Comparison of ENCODE assay signal across 30 cellular contexts in genomic region chr3:102161362-102162006, GRCh38.
A peak's percentile ranks its signal among the peaks of the same experiment; 100 is the strongest.
DNase-seq lines count a peak whose midpoint lies in the region; ATAC-seq, FAIRE-seq and TF ChIP-seq lines count a peak whose summit lies in the region.
"Had no signal": no experiment of that assay in that cellular context is flagged by ENCODE, and none has a peak within 500 bp of the region (broad histone marks: within the 10 kb centered on the region; RNA-seq: fewer than 3 reads in every experiment).

No MANE protein-coding gene starts in this region.

- peak overlapping the region; percentile 68 to 85 for H3K27ac ChIP-seq in A549
- H3K27ac ChIP-seq in hepatocyte, result peak overlapping the region; percentile 70
- H3K27ac ChIP-seq in naive thymus-derived CD4-positive, alpha-beta T cell (ENCODE audit: low read depth, low read length), result no peak overlapping the region
- H3K27ac ChIP-seq: spleen had no signal

- no peak overlapping the region for H2AFZ ChIP-seq in hepatocyte

- POLR2A ChIA-PET in A549 (lab: Yijun Ruan, JAX), result interaction anchor here (2.2 kb wide), 1 partner anchor 312 kb away, joined by 9 read pairs; the partner anchor contains the start of gene NFKBIZ
- POLR2A ChIA-PET in naive thymus-derived CD4-positive, alpha-beta T cell (lab: Charles Lee), result interaction anchor here (0.8 kb wide), 1 partner anchor 47 kb away, joined by 4 read pairs; no protein-coding TSS in a partner anchor

- intact Hi-C loops in naive thymus-derived CD4-positive, alpha-beta T cell (cut with micrococcal nuclease), result no loop called here

- TF ChIP-seq EP300 in A549 (IDR thresholded peaks at IDR 0.05), result no peak

- CTCF ChIA-PET in A549 (lab: Yijun Ruan, JAX), result interaction anchor here (1.7 kb wide), 1 partner anchor 9 kb away, joined by 3 read pairs; no protein-coding TSS in a partner anchor
- CTCF ChIA-PET in naive thymus-derived CD4-positive, alpha-beta T cell (lab: Charles Lee), result no interaction called here

- H3K36me3 Mint-ChIP-seq in naive thymus-derived CD4-positive, alpha-beta T cell, result peaks cover 0 to 2% (median 0%) of the 10 kb centered on the region in 5 donors
- H3K36me3 Mint-ChIP-seq: brain; CD8-positive, alpha-beta T cell; naive B cell had no signal

- H3K36me3 ChIP-seq in adipocyte (ENCODE audit: control insufficient read depth, insufficient read depth, low read length, severe bottlenecking), result no peaks in the 10 kb centered on the region
- no peaks in the 10 kb centered on the region for H3K36me3 ChIP-seq in hepatocyte (replicated peaks; ENCODE audit: insufficient read depth, low read depth)
- no peaks in the 10 kb centered on the region for H3K36me3 ChIP-seq in naive thymus-derived CD4-positive, alpha-beta T cell (ENCODE audit: control insufficient read depth in 2 of 3, insufficient read depth in 3 of 3, low read length in 3 of 3)
- H3K36me3 ChIP-seq: spleen had no signal

- peaks cover 0 to 2% (median 0%) of the 10 kb centered on the region in 11 donors for H3K9me3 Mint-ChIP-seq in naive thymus-derived CD4-positive, alpha-beta T cell
- H3K9me3 Mint-ChIP-seq: brain; CD8-positive, alpha-beta T cell; naive B cell had no signal

- no peak for FAIRE-seq in A549 (lab: Jason Lieb, UNC)
- FAIRE-seq: GM12892 had no signal

- H3K4me1 Mint-ChIP-seq in naive thymus-derived CD4-positive, alpha-beta T cell, result peaks cover 5 to 16% (median 12%) of the 10 kb centered on the region in 7 donors
- H3K4me1 Mint-ChIP-seq: activated naive CD8-positive, alpha-beta T cell treated with anti-CD3 and anti-CD28 coated beads, Interleukin-2, amount 10 ng/mL, durations not matched to agents 7 days and 5 days had no signal

- ATAC-seq in A549 (no peak), HG02870 (IDR thresholded peaks at IDR 0.05; ENCODE audit: unreplicated experiment) (no peak)
- ATAC-seq in naive thymus-derived CD4-positive, alpha-beta T cell, result no peak
- ATAC-seq: CD8-positive, alpha-beta T cell had no signal

- H3K27ac Mint-ChIP-seq in naive thymus-derived CD4-positive, alpha-beta T cell, result no peak overlapping the region
- H3K27ac Mint-ChIP-seq: activated naive CD8-positive, alpha-beta T cell treated with anti-CD3 and anti-CD28 coated beads, Interleukin-2, amount 10 ng/mL, durations not matched to agents 7 days and 5 days; CD8-positive, alpha-beta T cell had no signal

- H3K9me3 ChIP-seq in A549, result no peaks in the 10 kb centered on the region
- no peaks in the 10 kb centered on the region for H3K9me3 ChIP-seq in adipocyte (ENCODE audit: control insufficient read depth, low read length)
- no peaks in the 10 kb centered on the region for H3K9me3 ChIP-seq in hepatocyte (ENCODE audit: low read depth)
- H3K9me3 ChIP-seq in naive thymus-derived CD4-positive, alpha-beta T cell (ENCODE audit: control insufficient read depth in 2 of 3, low read length in 3 of 3), result no peaks in the 10 kb centered on the region
- H3K9me3 ChIP-seq: spleen had no signal

- WGBS in A549 (ENCODE audit: missing lambda C conversion rate), result 80% methylated on average over 5 of the region's 5 CpGs
- 91% methylated on average over 5 of the region's 5 CpGs for WGBS in hepatocyte (ENCODE audit: low lambda C conversion rate, missing lambda C conversion rate)

- H3K9ac ChIP-seq in adipocyte (ENCODE audit: low read length), result no peak overlapping the region

- H3K79me2 ChIP-seq in hepatocyte, result no peaks in the 10 kb centered on the region

- H3K9me2 ChIP-seq in hepatocyte (replicated peaks; ENCODE audit: insufficient read depth), result no peaks in the 10 kb centered on the region

- no peak for TF ChIP-seq POLR2A in A549 (IDR thresholded peaks at IDR 0.05; ENCODE audit: low read length)

- TF ChIP-seq RAD21 in A549 (conservative IDR thresholded peaks at IDR 0.05 in 1 of 2, IDR thresholded peaks at IDR 0.05 in 1 of 2), result no peak

- no peaks in the 10 kb centered on the region for H3K27me3 ChIP-seq in adipocyte (replicated peaks; ENCODE audit: control insufficient read depth, insufficient read depth, low read length)
- H3K27me3 ChIP-seq in hepatocyte, result no peaks in the 10 kb centered on the region
- no peaks in the 10 kb centered on the region for H3K27me3 ChIP-seq in naive thymus-derived CD4-positive, alpha-beta T cell (ENCODE audit: control insufficient read depth in 2 of 2, insufficient read depth in 2 of 2, low read length in 2 of 2)
- H3K27me3 ChIP-seq: spleen had no signal

- DNase-seq in DMS53 (lab: John Stamatoyannopoulos, UW) (peak; percentile 21), DMS53 treated with DMSO at 0.1 percent for 48 hours (lab: John Stamatoyannopoulos, UW; ENCODE audit: unreplicated experiment) (no peak), A549 (ENCODE audit: low read depth in 1 of 2, low spot score in 1 of 2) (no peak), adipocyte (ENCODE audit: low read depth) (peak; percentile 26), hepatocyte (ENCODE audit: low spot score) (no peak), NOMO-1 (lab: John Stamatoyannopoulos, UW; ENCODE audit: unreplicated experiment in 2 of 2) (no peak)
- DNase-seq in naive thymus-derived CD4-positive, alpha-beta T cell, result no peak
- DNase-seq: activated CD4-positive, alpha-beta T cell treated with anti-CD3 and anti-CD28 coated beads for 4 hours; activated CD8-positive, alpha-beta memory T cell treated with anti-CD3 and anti-CD28 coated beads, Interleukin-2, amount 50 U/mL, for 48 hours; activated naive CD8-positive, alpha-beta T cell treated with anti-CD3 and anti-CD28 coated beads, Interleukin-2, amount 10 ng/mL, durations not matched to agents 7 days and 5 days; AML-193; CD8-positive, alpha-beta T cell; GOT3; head of caudate nucleus; Kasumi-1; left cardiac atrium; mesendoderm; naive B cell; NCI-H1048; NCI-H1930; NCI-H774; occipital lobe; SIG-M5; spleen; stimulated activated CD4-positive, alpha-beta T cell treated with anti-CD3 and anti-CD28 coated beads, Interleukin-4, amount 100 ng/mL, for 24 hours; T-helper 1 cell had no signal

- no peaks in the 10 kb centered on the region for H3K27me3 Mint-ChIP-seq in naive thymus-derived CD4-positive, alpha-beta T cell
- H3K27me3 Mint-ChIP-seq: activated naive CD8-positive, alpha-beta T cell treated with anti-CD3 and anti-CD28 coated beads, Interleukin-2, amount 10 ng/mL, durations not matched to agents 7 days and 5 days; brain; type B pancreatic cell had no signal

- H3K4me3 ChIP-seq in A549, result no peak overlapping the region
- H3K4me3 ChIP-seq in adipocyte (ENCODE audit: low read length), result no peak overlapping the region
- no peak overlapping the region for H3K4me3 ChIP-seq in hepatocyte
- no peak overlapping the region for H3K4me3 ChIP-seq in naive thymus-derived CD4-positive, alpha-beta T cell (ENCODE audit: low read length)
- H3K4me3 ChIP-seq: spleen had no signal

- TF ChIP-seq CTCF in A549 (IDR thresholded peaks at IDR 0.05) (no peak), hepatocyte (IDR thresholded peaks at IDR 0.05; ENCODE audit: poor library complexity) (no peak)

- H3K4me1 ChIP-seq in A549 (peaks cover 55% of the 10 kb centered on the region), adipocyte (ENCODE audit: control insufficient read depth, insufficient read depth, low read length) (peaks cover 46% of the 10 kb centered on the region), hepatocyte (ENCODE audit: insufficient read depth) (peaks cover 22% of the 10 kb centered on the region)
- H3K4me1 ChIP-seq in naive thymus-derived CD4-positive, alpha-beta T cell (ENCODE audit: control insufficient read depth in 2 of 2, insufficient read depth in 2 of 2, low read length in 2 of 2), result no peaks in the 10 kb centered on the region

- no peaks in the 10 kb centered on the region for H4K20me1 ChIP-seq in hepatocyte (ENCODE audit: insufficient read depth, poor library complexity, severe bottlenecking)

- H3K4me2 ChIP-seq in A549 (peak overlapping the region; percentile 49; the same call in 1 of the 3 replicates), hepatocyte (no peak overlapping the region)

- H3K4me3 Mint-ChIP-seq in naive thymus-derived CD4-positive, alpha-beta T cell, result no peak overlapping the region
- H3K4me3 Mint-ChIP-seq: activated naive CD8-positive, alpha-beta T cell treated with anti-CD3 and anti-CD28 coated beads, Interleukin-2, amount 10 ng/mL, durations not matched to agents 7 days and 5 days; brain; CD8-positive, alpha-beta T cell; naive B cell had no signal

TF ChIP-seq in A549, 52 proteins besides CTCF, POLR2A, EP300 and RAD21 (continues in another document):
- TF ChIP-seq, protein P1, sequence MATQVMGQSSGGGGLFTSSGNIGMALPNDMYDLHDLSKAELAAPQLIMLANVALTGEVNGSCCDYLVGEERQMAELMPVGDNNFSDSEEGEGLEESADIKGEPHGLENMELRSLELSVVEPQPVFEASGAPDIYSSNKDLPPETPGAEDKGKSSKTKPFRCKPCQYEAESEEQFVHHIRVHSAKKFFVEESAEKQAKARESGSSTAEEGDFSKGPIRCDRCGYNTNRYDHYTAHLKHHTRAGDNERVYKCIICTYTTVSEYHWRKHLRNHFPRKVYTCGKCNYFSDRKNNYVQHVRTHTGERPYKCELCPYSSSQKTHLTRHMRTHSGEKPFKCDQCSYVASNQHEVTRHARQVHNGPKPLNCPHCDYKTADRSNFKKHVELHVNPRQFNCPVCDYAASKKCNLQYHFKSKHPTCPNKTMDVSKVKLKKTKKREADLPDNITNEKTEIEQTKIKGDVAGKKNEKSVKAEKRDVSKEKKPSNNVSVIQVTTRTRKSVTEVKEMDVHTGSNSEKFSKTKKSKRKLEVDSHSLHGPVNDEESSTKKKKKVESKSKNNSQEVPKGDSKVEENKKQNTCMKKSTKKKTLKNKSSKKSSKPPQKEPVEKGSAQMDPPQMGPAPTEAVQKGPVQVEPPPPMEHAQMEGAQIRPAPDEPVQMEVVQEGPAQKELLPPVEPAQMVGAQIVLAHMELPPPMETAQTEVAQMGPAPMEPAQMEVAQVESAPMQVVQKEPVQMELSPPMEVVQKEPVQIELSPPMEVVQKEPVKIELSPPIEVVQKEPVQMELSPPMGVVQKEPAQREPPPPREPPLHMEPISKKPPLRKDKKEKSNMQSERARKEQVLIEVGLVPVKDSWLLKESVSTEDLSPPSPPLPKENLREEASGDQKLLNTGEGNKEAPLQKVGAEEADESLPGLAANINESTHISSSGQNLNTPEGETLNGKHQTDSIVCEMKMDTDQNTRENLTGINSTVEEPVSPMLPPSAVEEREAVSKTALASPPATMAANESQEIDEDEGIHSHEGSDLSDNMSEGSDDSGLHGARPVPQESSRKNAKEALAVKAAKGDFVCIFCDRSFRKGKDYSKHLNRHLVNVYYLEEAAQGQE (IDR thresholded peaks at IDR 0.05), result no peak
- TF ChIP-seq JUNB (IDR thresholded peaks at IDR 0.05), result no peak
- no peak for TF ChIP-seq MYC (IDR thresholded peaks at IDR 0.05; ENCODE audit: borderline replicate concordance, low read length)
- TF ChIP-seq, protein P2, sequence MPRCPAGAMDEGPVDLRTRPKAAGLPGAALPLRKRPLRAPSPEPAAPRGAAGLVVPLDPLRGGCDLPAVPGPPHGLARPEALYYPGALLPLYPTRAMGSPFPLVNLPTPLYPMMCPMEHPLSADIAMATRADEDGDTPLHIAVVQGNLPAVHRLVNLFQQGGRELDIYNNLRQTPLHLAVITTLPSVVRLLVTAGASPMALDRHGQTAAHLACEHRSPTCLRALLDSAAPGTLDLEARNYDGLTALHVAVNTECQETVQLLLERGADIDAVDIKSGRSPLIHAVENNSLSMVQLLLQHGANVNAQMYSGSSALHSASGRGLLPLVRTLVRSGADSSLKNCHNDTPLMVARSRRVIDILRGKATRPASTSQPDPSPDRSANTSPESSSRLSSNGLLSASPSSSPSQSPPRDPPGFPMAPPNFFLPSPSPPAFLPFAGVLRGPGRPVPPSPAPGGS (IDR thresholded peaks at IDR 0.05), result no peak
- no peak for TF ChIP-seq SMC3 (IDR thresholded peaks at IDR 0.05)

Comparison
In these comparisons a context has a peak if more than half of its experiments do, and no peak if none do; other contexts are left out.
1. DNase-seq: peak in DMS53 (single experiment) and adipocyte (single experiment); none in DMS53 treated with DMSO at 0.1 percent for 48 hours (single experiment), A549 (0 of 2), hepatocyte (single experiment), naive thymus-derived CD4-positive, alpha-beta T cell (0 of 9) and NOMO-1 (0 of 2).